ENCODE assay signal across 25 cellular contexts in genomic region chr2:86398500-86398899, GRCh38. TPM values are rescaled to one million over a fixed set of nuclear protein-coding genes. Genes with fewer than 3 reads are reported as not detected.
A peak's percentile ranks its signal among the peaks of the same experiment; 100 is the strongest.
DNase-seq lines count a peak whose midpoint lies in the region; ATAC-seq and TF ChIP-seq lines count a peak whose summit lies in the region.
"Had no signal": no experiment of that assay in that cellular context is flagged by ENCODE, and none has a peak within 500 bp of the region (broad histone marks: within the 10 kb centered on the region; RNA-seq: fewer than 3 reads in every experiment).

No MANE protein-coding gene starts in this region.

- no peak overlapping the region for H3K27ac ChIP-seq in CD4-positive, alpha-beta T cell (ENCODE audit: low read depth, low read length)
- H3K27ac ChIP-seq: 22Rv1, C4-2B, KMS-11, RWPE1 had no signal

- H3K27ac Mint-ChIP-seq in stimulated activated naive CD8-positive, alpha-beta T cell treated with anti-CD3 and anti-CD28 coated beads, Interleukin-15, amount 100 ng/mL, for 72 hours, result no peak overlapping the region
- H3K27ac Mint-ChIP-seq in natural killer cell, result no peak overlapping the region
- H3K27ac Mint-ChIP-seq in CD4-positive, alpha-beta T cell, result no peak overlapping the region
- H3K27ac Mint-ChIP-seq: B cell; CD8-positive, alpha-beta memory T cell; IgD-negative memory B cell had no signal

- TF ChIP-seq CTCF in astrocyte of the spinal cord (IDR thresholded peaks at IDR 0.05; ENCODE audit: low read depth, low read length) (no peak), natural killer cell (IDR thresholded peaks at IDR 0.05) (no peak)
- TF ChIP-seq CTCF in CD4-positive, alpha-beta T cell (IDR thresholded peaks at IDR 0.05), result no peak

- POLR2A ChIA-PET in CD4-positive, alpha-beta T cell (lab: Charles Lee), result no interaction called here

- CTCF ChIA-PET in CD4-positive, alpha-beta T cell (lab: Charles Lee), result no interaction called here

- in situ Hi-C loops in astrocyte of the spinal cord (cut with HindIII; ENCODE audit: low sequenced_read_pairs), result no loop called here

- H3K36me3 Mint-ChIP-seq in natural killer cell, result no peaks in the 10 kb centered on the region
- no peaks in the 10 kb centered on the region for H3K36me3 Mint-ChIP-seq in CD4-positive, alpha-beta T cell (ENCODE audit: low read depth)
- H3K36me3 Mint-ChIP-seq: IgD-negative memory B cell had no signal

- H3K9me3 Mint-ChIP-seq in stimulated activated naive CD8-positive, alpha-beta T cell treated with anti-CD3 and anti-CD28 coated beads, Interleukin-15, amount 100 ng/mL, for 72 hours, result peaks cover 0 to 6% of the 10 kb centered on the region in 2 donors
- no peaks in the 10 kb centered on the region for H3K9me3 Mint-ChIP-seq in natural killer cell
- H3K9me3 Mint-ChIP-seq in CD4-positive, alpha-beta T cell, result no peaks in the 10 kb centered on the region
- H3K9me3 Mint-ChIP-seq: CD8-positive, alpha-beta memory T cell had no signal

- peaks cover 8% of the 10 kb centered on the region for H3K27me3 Mint-ChIP-seq in stimulated activated naive CD8-positive, alpha-beta T cell treated with anti-CD3 and anti-CD28 coated beads, Interleukin-15, amount 100 ng/mL, for 72 hours
- H3K27me3 Mint-ChIP-seq in natural killer cell (ENCODE audit: low read depth in 2 of 2), result peaks cover 13 to 18% of the 10 kb centered on the region in 2 donors
- H3K27me3 Mint-ChIP-seq in CD4-positive, alpha-beta T cell, result peaks cover 14% of the 10 kb centered on the region

- H3K27me3 ChIP-seq in CD4-positive, alpha-beta T cell (ENCODE audit: control insufficient read depth, insufficient read depth, low read length), result no peaks in the 10 kb centered on the region

- no peak for DNase-seq in stimulated activated naive CD8-positive, alpha-beta T cell treated with anti-CD3 and anti-CD28 coated beads, Interleukin-15, amount 100 ng/mL, for 72 hours
- DNase-seq in stimulated activated naive CD8-positive, alpha-beta T cell treated with anti-CD3 and anti-CD28 coated beads, Interleukin-15, Interleukin-2, amounts not matched to agents 100 U/mL and 50 U/mL, for 24 hours, result no peak
- DNase-seq in astrocyte of the spinal cord (ENCODE audit: low read depth, low spot score), result peak; percentile 12
- no peak for DNase-seq in HPDE6-E6E7 (ENCODE audit: extremely low spot score)
- no peak for DNase-seq in ecto neural progenitor cell (ENCODE audit: low spot score)
- no peak for DNase-seq in natural killer cell
- no peak for DNase-seq in CD4-positive, alpha-beta T cell
- DNase-seq: CD8-positive, alpha-beta memory T cell; DMS 273 treated with DMSO at 0.1 percent for 48 hours; DMS79 treated with DMSO at 0.1 percent for 48 hours; MM.1S; NCI-H2029; NCI-H446; NCI-H524 treated with DMSO at 0.1 percent for 48 hours; NCI-H774; NK-92 treated with Interleukin-12 subunit alpha and Interleukin-12 subunit beta, amount 100 ng/mL, for 24 hours; SHP77 had no signal

- intact Hi-C loops in natural killer cell (cut with micrococcal nuclease), result no loop called here
- intact Hi-C loops in CD4-positive, alpha-beta T cell (cut with DNase I, micrococcal nuclease), result no loop called here

- no peaks in the 10 kb centered on the region for H3K9me3 ChIP-seq in CD4-positive, alpha-beta T cell (ENCODE audit: control insufficient read depth, low read length)

- peaks cover 7% of the 10 kb centered on the region for H3K4me1 Mint-ChIP-seq in stimulated activated naive CD8-positive, alpha-beta T cell treated with anti-CD3 and anti-CD28 coated beads, Interleukin-15, amount 100 ng/mL, for 72 hours
- no peaks in the 10 kb centered on the region for H3K4me1 Mint-ChIP-seq in natural killer cell
- peaks cover 8% of the 10 kb centered on the region for H3K4me1 Mint-ChIP-seq in CD4-positive, alpha-beta T cell (ENCODE audit: low read depth)
- H3K4me1 Mint-ChIP-seq: CD8-positive, alpha-beta memory T cell had no signal

- H3K4me3 ChIP-seq in astrocyte of the spinal cord (ENCODE audit: low read depth, low read length), result no peak overlapping the region

- no peak overlapping the region for H3K4me3 Mint-ChIP-seq in stimulated activated naive CD8-positive, alpha-beta T cell treated with anti-CD3 and anti-CD28 coated beads, Interleukin-15, amount 100 ng/mL, for 72 hours
- H3K4me3 Mint-ChIP-seq in natural killer cell, result no peak overlapping the region
- H3K4me3 Mint-ChIP-seq in CD4-positive, alpha-beta T cell, result no peak overlapping the region
- H3K4me3 Mint-ChIP-seq: B cell; CD8-positive, alpha-beta memory T cell; IgD-negative memory B cell had no signal

- peak; percentile 31 for ATAC-seq in stimulated activated naive CD8-positive, alpha-beta T cell treated with anti-CD3 and anti-CD28 coated beads, Interleukin-15, amount 100 ng/mL, for 72 hours
- ATAC-seq in stimulated activated naive CD8-positive, alpha-beta T cell treated with anti-CD3 and anti-CD28 coated beads, Interleukin-15, Interleukin-2, amounts not matched to agents 100 U/mL and 50 U/mL, for 24 hours, result no peak
- ATAC-seq in HG03442 (IDR thresholded peaks at IDR 0.05; ENCODE audit: unreplicated experiment), result peak; percentile 48
- no peak for ATAC-seq in natural killer cell
- ATAC-seq in CD4-positive, alpha-beta T cell (ENCODE audit: poor library complexity), result no peak
- ATAC-seq: HCT116 had no signal

RNA-seq across cellular contexts. Expression of gene KDM3A, which starts 42.7 kb away (rescaled TPM):
- total RNA-seq in natural killer cell, result 100 to 1,000 TPM; 172 to 195 (median 188) TPM
- 100 to 1,000 TPM; 205 to 207 TPM for total RNA-seq in CD4-positive, alpha-beta T cell

Comparison
In these comparisons a context has a peak if more than half of its experiments do, and no peak if none do; other contexts are left out.
1. ATAC-seq: peak in stimulated activated naive CD8-positive, alpha-beta T cell treated with anti-CD3 and anti-CD28 coated beads, Interleukin-15, amount 100 ng/mL, for 72 hours (single experiment) and HG03442 (single experiment); none in stimulated activated naive CD8-positive, alpha-beta T cell treated with anti-CD3 and anti-CD28 coated beads, Interleukin-15, Interleukin-2, amounts not matched to agents 100 U/mL and 50 U/mL, for 24 hours (single experiment), natural killer cell (0 of 3) and CD4-positive, alpha-beta T cell (single experiment).